In the genomic region with DNA sequence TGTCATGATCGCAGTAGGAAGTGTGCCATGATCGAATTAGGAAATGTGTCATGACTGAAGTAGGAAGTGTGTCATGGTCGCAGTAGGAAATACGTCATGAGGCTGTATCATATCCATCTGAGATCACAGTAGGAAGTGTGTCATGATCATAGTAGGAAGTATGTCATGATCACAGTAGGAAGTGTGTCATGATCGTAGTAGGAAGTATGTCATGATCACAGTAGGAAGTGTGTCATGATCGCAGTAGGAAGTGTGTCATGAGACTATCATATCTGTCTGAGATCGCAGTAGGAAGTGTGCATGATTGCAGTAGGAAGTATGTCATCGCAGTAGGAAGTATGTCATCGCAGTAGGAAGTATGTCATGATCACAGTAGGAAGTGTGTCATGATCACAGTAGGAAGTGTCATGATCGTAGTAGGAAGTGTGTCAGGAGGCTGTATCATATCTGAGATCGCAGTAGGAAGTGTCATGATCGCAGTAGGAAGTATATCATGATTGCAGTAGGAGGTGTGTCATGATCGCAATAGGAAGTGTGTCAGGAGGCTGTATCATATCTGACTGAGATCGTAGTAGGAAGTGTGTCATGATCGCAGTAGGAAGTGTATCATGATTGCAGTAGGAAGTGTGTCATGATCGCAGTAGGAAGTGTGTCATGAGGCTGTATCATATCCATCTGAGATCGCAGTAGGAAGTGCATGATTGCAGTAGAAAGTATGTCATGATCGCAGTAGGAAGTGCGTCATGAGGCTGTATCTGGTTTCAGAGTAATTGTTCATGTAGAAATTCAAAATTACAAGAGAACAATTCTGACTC, we compare ENCODE assay signal across 1 cellular context.
TF ChIP-seq lines count a peak whose summit lies in the region.

No MANE protein-coding gene starts in this region.

TF ChIP-seq in K562, 482 proteins besides CTCF, POLR2A, EP300 and RAD21:
- 0 out of 2 replicates have a peak, but pooled peaks have one; percentile 13 for TF ChIP-seq GABPA (tag; conservative IDR thresholded peaks at IDR 0.05; ENCODE audit: low read depth)
- TF ChIP-seq ZNF408 (CRISPR knock-in tag; IDR thresholded peaks at IDR 0.05; ENCODE audit: low read depth) = no peak
- TF ChIP-seq, protein P1, sequence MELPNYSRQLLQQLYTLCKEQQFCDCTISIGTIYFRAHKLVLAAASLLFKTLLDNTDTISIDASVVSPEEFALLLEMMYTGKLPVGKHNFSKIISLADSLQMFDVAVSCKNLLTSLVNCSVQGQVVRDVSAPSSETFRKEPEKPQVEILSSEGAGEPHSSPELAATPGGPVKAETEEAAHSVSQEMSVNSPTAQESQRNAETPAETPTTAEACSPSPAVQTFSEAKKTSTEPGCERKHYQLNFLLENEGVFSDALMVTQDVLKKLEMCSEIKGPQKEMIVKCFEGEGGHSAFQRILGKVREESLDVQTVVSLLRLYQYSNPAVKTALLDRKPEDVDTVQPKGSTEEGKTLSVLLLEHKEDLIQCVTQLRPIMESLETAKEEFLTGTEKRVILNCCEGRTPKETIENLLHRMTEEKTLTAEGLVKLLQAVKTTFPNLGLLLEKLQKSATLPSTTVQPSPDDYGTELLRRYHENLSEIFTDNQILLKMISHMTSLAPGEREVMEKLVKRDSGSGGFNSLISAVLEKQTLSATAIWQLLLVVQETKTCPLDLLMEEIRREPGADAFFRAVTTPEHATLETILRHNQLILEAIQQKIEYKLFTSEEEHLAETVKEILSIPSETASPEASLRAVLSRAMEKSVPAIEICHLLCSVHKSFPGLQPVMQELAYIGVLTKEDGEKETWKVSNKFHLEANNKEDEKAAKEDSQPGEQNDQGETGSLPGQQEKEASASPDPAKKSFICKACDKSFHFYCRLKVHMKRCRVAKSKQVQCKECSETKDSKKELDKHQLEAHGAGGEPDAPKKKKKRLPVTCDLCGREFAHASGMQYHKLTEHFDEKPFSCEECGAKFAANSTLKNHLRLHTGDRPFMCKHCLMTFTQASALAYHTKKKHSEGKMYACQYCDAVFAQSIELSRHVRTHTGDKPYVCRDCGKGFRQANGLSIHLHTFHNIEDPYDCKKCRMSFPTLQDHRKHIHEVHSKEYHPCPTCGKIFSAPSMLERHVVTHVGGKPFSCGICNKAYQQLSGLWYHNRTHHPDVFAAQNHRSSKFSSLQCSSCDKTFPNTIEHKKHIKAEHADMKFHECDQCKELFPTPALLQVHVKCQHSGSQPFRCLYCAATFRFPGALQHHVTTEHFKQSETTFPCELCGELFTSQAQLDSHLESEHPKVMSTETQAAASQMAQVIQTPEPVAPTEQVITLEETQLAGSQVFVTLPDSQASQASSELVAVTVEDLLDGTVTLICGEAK (IDR thresholded peaks at IDR 0.05) = 0 out of 2 replicates have a peak, but pooled peaks have one; percentile 28
- TF ChIP-seq, protein P1 (CRISPR knock-in tag; IDR thresholded peaks at IDR 0.05) = no peak
